In the genomic region with DNA sequence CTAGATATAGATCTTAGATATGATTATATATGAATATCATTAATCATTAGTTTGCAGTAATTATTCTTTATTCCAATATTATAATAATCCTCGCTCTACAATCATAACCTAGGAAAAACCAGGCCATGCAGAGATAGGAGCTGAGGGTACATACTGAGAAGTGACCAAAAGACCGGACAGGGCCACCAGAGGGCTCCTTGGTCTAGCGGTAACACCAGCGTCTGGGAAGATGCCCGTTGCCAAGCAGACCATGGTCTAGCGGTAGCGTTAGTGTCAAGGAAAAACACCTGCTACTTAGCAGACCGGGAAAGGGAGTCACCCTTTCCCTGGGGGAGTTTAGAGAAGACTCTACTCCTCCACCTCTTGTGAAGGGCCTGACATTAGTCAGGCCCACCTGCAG, we compare ENCODE assay signal across 1 cellular context.
A peak's percentile ranks its signal among the peaks of the same experiment; 100 is the strongest.
TF ChIP-seq lines count a peak whose summit lies in the region.

No MANE protein-coding gene starts in this region.

TF ChIP-seq in HepG2, 621 proteins besides CTCF, POLR2A, EP300 and RAD21:
- TF ChIP-seq, protein P1, sequence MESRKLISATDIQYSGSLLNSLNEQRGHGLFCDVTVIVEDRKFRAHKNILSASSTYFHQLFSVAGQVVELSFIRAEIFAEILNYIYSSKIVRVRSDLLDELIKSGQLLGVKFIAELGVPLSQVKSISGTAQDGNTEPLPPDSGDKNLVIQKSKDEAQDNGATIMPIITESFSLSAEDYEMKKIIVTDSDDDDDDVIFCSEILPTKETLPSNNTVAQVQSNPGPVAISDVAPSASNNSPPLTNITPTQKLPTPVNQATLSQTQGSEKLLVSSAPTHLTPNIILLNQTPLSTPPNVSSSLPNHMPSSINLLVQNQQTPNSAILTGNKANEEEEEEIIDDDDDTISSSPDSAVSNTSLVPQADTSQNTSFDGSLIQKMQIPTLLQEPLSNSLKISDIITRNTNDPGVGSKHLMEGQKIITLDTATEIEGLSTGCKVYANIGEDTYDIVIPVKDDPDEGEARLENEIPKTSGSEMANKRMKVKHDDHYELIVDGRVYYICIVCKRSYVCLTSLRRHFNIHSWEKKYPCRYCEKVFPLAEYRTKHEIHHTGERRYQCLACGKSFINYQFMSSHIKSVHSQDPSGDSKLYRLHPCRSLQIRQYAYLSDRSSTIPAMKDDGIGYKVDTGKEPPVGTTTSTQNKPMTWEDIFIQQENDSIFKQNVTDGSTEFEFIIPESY (CRISPR knock-in tag; IDR thresholded peaks at IDR 0.05), result peak; percentile 99
TF ChIP-seq in HepG2: peak in this region for 1; not testable (repeated sequence) for 620.
